ENCODE assay signal across 1 cellular context in the genomic region with DNA sequence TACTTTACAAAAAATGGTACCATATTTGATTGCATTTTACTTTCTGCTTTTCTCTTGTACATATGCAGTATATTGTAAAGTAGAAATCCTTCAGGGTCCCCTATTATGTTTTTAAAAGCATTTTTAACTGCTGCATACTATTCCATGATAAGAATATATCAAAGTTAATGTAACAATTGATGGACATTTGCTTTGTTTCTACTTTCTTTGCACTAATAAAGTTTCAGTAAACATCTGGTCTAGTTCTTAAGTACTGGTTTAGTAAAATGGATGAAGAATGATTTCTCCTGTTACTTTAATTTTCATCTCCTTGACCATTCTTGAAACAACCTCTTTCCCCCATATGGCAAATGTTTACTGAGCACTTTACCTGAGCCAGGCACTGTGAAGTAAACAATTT.
TF ChIP-seq lines count a peak whose summit lies in the region.

No MANE protein-coding gene starts in this region.

TF ChIP-seq in HepG2, 621 proteins besides CTCF, POLR2A, EP300 and RAD21 (continued from another document):
- no peak for TF ChIP-seq NR1H2 (CRISPR knock-in tag; IDR thresholded peaks at IDR 0.05; ENCODE audit: borderline replicate concordance, low read depth)
- TF ChIP-seq ZNF841 (CRISPR knock-in tag; IDR thresholded peaks at IDR 0.05; ENCODE audit: borderline replicate concordance) = no peak
- no peak for TF ChIP-seq IKZF4 (CRISPR knock-in tag; IDR thresholded peaks at IDR 0.05; ENCODE audit: borderline replicate concordance, low read depth, not compliant biosample characterization)
- no peak for TF ChIP-seq ZBTB21 (CRISPR knock-in tag; IDR thresholded peaks at IDR 0.05)
- TF ChIP-seq ZNF318 (CRISPR knock-in tag; IDR thresholded peaks at IDR 0.05) = no peak
- TF ChIP-seq ZNF672 (CRISPR knock-in tag; IDR thresholded peaks at IDR 0.05) = no peak
- TF ChIP-seq, protein P1, sequence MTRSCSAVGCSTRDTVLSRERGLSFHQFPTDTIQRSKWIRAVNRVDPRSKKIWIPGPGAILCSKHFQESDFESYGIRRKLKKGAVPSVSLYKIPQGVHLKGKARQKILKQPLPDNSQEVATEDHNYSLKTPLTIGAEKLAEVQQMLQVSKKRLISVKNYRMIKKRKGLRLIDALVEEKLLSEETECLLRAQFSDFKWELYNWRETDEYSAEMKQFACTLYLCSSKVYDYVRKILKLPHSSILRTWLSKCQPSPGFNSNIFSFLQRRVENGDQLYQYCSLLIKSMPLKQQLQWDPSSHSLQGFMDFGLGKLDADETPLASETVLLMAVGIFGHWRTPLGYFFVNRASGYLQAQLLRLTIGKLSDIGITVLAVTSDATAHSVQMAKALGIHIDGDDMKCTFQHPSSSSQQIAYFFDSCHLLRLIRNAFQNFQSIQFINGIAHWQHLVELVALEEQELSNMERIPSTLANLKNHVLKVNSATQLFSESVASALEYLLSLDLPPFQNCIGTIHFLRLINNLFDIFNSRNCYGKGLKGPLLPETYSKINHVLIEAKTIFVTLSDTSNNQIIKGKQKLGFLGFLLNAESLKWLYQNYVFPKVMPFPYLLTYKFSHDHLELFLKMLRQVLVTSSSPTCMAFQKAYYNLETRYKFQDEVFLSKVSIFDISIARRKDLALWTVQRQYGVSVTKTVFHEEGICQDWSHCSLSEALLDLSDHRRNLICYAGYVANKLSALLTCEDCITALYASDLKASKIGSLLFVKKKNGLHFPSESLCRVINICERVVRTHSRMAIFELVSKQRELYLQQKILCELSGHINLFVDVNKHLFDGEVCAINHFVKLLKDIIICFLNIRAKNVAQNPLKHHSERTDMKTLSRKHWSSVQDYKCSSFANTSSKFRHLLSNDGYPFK (CRISPR knock-in tag; IDR thresholded peaks at IDR 0.05; ENCODE audit: borderline replicate concordance) = no peak
- TF ChIP-seq, protein P2, sequence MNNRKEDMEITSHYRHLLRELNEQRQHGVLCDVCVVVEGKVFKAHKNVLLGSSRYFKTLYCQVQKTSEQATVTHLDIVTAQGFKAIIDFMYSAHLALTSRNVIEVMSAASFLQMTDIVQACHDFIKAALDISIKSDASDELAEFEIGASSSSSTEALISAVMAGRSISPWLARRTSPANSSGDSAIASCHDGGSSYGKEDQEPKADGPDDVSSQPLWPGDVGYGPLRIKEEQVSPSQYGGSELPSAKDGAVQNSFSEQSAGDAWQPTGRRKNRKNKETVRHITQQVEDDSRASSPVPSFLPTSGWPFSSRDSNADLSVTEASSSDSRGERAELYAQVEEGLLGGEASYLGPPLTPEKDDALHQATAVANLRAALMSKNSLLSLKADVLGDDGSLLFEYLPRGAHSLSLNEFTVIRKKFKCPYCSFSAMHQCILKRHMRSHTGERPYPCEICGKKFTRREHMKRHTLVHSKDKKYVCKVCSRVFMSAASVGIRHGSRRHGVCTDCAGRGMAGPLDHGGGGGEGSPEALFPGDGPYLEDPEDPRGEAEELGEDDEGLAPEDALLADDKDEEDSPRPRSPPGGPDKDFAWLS (CRISPR knock-in tag; IDR thresholded peaks at IDR 0.05; ENCODE audit: borderline replicate concordance) = no peak
- no peak for TF ChIP-seq ZNF101 (CRISPR knock-in tag; IDR thresholded peaks at IDR 0.05; ENCODE audit: borderline replicate concordance, low read depth)
